In the genomic region with DNA sequence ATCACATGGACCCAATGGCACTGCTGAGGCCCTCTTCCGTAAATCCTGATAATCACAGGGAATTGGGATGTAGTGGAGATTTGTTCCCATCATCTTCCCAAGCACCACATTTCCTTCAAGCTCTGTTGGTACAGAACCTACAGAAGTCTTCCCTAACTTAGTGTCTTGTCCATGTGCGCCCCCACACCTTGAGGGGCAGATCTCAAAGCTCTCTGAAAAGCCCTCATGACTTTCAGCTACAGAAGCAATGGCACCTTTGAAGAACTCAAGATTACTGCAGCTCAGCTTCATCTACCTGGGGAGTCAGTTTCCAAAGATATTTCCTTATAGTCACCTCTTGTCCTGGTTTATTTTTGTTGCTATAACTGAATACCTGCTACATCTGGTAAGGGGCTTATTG, we compare ENCODE assay signal across 4 cellular contexts. TPM values are rescaled to one million over a fixed set of nuclear protein-coding genes. Genes with fewer than 3 reads are reported as not detected.
"Had no signal": no experiment of that assay in that cellular context is flagged by ENCODE, and none has a peak within 500 bp of the region (broad histone marks: within the 10 kb centered on the region; RNA-seq: fewer than 3 reads in every experiment).

No MANE protein-coding gene starts in this region.

- ATAC-seq: GM12878 had no signal

- DNase-seq: GDM1, GF-D8 had no signal

RNA-seq across cellular contexts. Expression of gene MYF5, which starts 54.2 kb away (rescaled TPM):
- total RNA-seq: G401, GM12878 had no signal
